1 cellular context compared by ENCODE assay signal in genomic region chr9:4740623-4741364, GRCh38.
TF ChIP-seq lines count a peak whose summit lies in the region.

TSS of gene AK3 (minus strand) at chr9:4741202. CDS start at chr9:4741087, 115 bp downstream.

TF ChIP-seq in HepG2, 621 proteins besides CTCF, POLR2A, EP300 and RAD21 (continued from another document):
- TF ChIP-seq HINFP (CRISPR knock-in tag; IDR thresholded peaks at IDR 0.05; ENCODE audit: low read depth) (peak; percentile 90), ARNT2 (CRISPR knock-in tag; IDR thresholded peaks at IDR 0.05; ENCODE audit: low read depth) (peak; percentile 59), SETDB1 (CRISPR knock-in tag; IDR thresholded peaks at IDR 0.05; ENCODE audit: borderline replicate concordance) (no peak), MLXIP (CRISPR knock-in tag; IDR thresholded peaks at IDR 0.05; ENCODE audit: borderline replicate concordance) (0 out of 2 replicates have a peak, but pooled peaks have one; percentile 14), ZNF781 (CRISPR knock-in tag; IDR thresholded peaks at IDR 0.05; ENCODE audit: borderline replicate concordance, not compliant biosample characterization) (no peak), ZMYM4 (CRISPR knock-in tag; IDR thresholded peaks at IDR 0.05) (peak; percentile 79; the same call in 1 of the 2 replicates), ARID2 (CRISPR knock-in tag; IDR thresholded peaks at IDR 0.05; ENCODE audit: borderline replicate concordance) (peak; percentile 82; the same call in 1 of the 2 replicates), KLF6 (CRISPR knock-in tag; IDR thresholded peaks at IDR 0.05) (peak; percentile 96), ATF5 (CRISPR knock-in tag; IDR thresholded peaks at IDR 0.05; ENCODE audit: low read depth) (no peak), REST (IDR thresholded peaks at IDR 0.05; ENCODE audit: borderline replicate concordance in 1 of 2, low read depth in 1 of 2, low read length in 2 of 2) (peak in 1 of 2 experiments; percentile 69; a peak in 1 of 4 replicates), ARID5B (CRISPR knock-in tag; IDR thresholded peaks at IDR 0.05) (peak; percentile 42), KMT2A (CRISPR knock-in tag; IDR thresholded peaks at IDR 0.05) (peak; percentile 93), CHD2 (IDR thresholded peaks at IDR 0.05; ENCODE audit: low read depth, low read length) (peak; percentile 66; the same call in 1 of the 2 replicates), MTERF4 (CRISPR knock-in tag; IDR thresholded peaks at IDR 0.05) (peak; percentile 7; the same call in 1 of the 2 replicates), ZNF281 (CRISPR knock-in tag; IDR thresholded peaks at IDR 0.05; ENCODE audit: borderline replicate concordance) (peak; percentile 96), MAFG (CRISPR knock-in tag; IDR thresholded peaks at IDR 0.05) (no peak; the same call in 1 of the 2 replicates), ZNF180 (CRISPR knock-in tag; IDR thresholded peaks at IDR 0.05; ENCODE audit: borderline replicate concordance, low read depth) (0 out of 2 replicates have a peak, but pooled peaks have one; percentile 74), MEIS1 (CRISPR knock-in tag; IDR thresholded peaks at IDR 0.05; ENCODE audit: borderline replicate concordance) (no peak), HIVEP1 (CRISPR knock-in tag; IDR thresholded peaks at IDR 0.05) (peak; percentile 64; the same call in 1 of the 2 replicates), ZNF567 (CRISPR knock-in tag; IDR thresholded peaks at IDR 0.05; ENCODE audit: borderline replicate concordance) (0 out of 2 replicates have a peak, but pooled peaks have one; percentile 56), CREM (IDR thresholded peaks at IDR 0.05) (no peak; the same call in 1 of the 2 replicates), CREM (CRISPR knock-in tag; IDR thresholded peaks at IDR 0.05) (no peak), ZNF512B (CRISPR knock-in tag; IDR thresholded peaks at IDR 0.05; ENCODE audit: borderline replicate concordance) (no peak), HNRNPH1 (optimal IDR thresholded peaks at IDR 0.05; ENCODE audit: low read depth, low read length) (no peak), NFE2L2 (IDR thresholded peaks at IDR 0.05; ENCODE audit: low read length) (no peak)
